In genomic region chr7:101088858-101089529, GRCh38 we compare ENCODE assay signal across 14 cellular contexts.
"Had no signal": no experiment of that assay in that cellular context is flagged by ENCODE, and none has a peak within 500 bp of the region (broad histone marks: within the 10 kb centered on the region; RNA-seq: fewer than 3 reads in every experiment).

No MANE protein-coding gene starts in this region.

- H3K27ac ChIP-seq: adrenal gland, epithelial cell of prostate, parathyroid adenoma, uterus had no signal

- H3K4me1 ChIP-seq: parathyroid adenoma had no signal

- H3K4me3 ChIP-seq: adrenal gland, tibial artery, uterus had no signal

- H3K9me3 ChIP-seq: adrenal gland, tibial artery, uterus had no signal

- H2AFZ ChIP-seq: parathyroid adenoma had no signal

- H3K27me3 ChIP-seq: adrenal gland, tibial artery, uterus had no signal

- H3K9ac ChIP-seq: parathyroid adenoma had no signal

- DNase-seq: activated CD4-positive, CD25-positive, alpha-beta regulatory T cell treated with anti-CD3 and anti-CD28 coated beads, Interleukin-2, amount 50 U/mL, for 72 hours; activated effector memory CD4-positive, alpha-beta T cell treated with anti-CD3 and anti-CD28 coated beads, Interleukin-2, amount 50 U/mL, for 16 hours; adrenal gland; cortex of kidney; effector memory CD4-positive, alpha-beta T cell; hippocampal formation; kidney glomerular epithelial cell; stimulated activated CD4-positive, alpha-beta T cell treated with anti-CD3 and anti-CD28 coated beads, Interleukin-15, amount 100 ng/mL, for 24 hours; stimulated activated CD4-positive, alpha-beta T cell treated with anti-CD3 and anti-CD28 coated beads, Interleukin-4, amount 100 ng/mL, for 24 hours; tibial artery; uterus had no signal

- H3K36me3 ChIP-seq: uterus had no signal

- H3K4me3 Mint-ChIP-seq: neural crest cell had no signal
